In the genomic region with DNA sequence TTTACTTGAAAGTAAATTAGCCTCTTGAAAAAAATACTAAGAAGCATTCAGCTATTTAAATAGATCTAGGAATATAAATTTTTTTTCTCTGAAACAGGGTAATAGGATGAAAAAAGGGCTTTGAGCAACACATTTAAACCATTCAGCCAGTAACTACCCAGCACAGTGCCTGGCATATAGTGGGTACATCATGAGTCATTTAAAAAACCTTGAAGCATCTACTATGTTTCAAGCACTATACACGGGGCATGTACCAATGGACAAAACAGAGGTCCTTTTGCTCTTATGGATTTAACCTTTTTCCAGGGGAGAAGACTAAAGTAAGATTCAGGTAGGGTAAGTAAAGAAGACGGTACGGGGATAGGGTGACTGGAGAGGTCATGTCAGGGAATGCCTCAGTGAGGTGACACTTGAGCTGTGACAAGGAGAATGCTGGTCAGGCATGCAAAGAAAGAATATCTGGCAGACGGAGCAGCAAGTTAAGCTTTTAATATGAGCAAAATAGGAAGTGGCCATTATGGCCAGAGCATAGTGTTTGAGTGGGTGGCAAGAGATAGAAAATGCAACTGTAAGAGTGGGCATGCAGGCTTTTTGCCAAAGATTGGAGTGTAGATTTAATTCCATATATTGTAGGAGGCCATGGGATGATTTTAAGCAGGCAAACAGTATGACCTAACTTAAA, we compare ENCODE assay signal across 20 cellular contexts. TPM values are rescaled to one million over a fixed set of nuclear protein-coding genes. Genes with fewer than 3 reads are reported as not detected.
DNase-seq lines count a peak whose midpoint lies in the region; ATAC-seq and TF ChIP-seq lines count a peak whose summit lies in the region.
"Had no signal": no experiment of that assay in that cellular context is flagged by ENCODE, and none has a peak within 500 bp of the region (broad histone marks: within the 10 kb centered on the region; RNA-seq: fewer than 3 reads in every experiment).

No MANE protein-coding gene starts in this region.

- peak in 6 of 8 donors; percentile 49 to 69 (median 58) for ATAC-seq in heart right ventricle
- ATAC-seq: GM23338 had no signal

- H3K4me1 ChIP-seq in cardiac muscle cell (ENCODE audit: low read depth) (peaks cover 11% of the 10 kb centered on the region), right atrium auricular region (peaks cover 0 to 9% of the 10 kb centered on the region in 2 donors), heart right ventricle (peaks cover 0 to 12% (median 2%) of the 10 kb centered on the region in 9 donors), esophagus muscularis mucosa (peaks cover 0 to 10% (median 7%) of the 10 kb centered on the region in 4 donors), Karpas-422 (ENCODE audit: low read length) (peaks cover 5% of the 10 kb centered on the region; the same call in 1 of the 2 replicates)
- H3K4me1 ChIP-seq: SJCRH30 had no signal

- intact Hi-C loops in heart right ventricle (cut with DNase I) (no loop called here), esophagus muscularis mucosa (cut with DNase I) (no loop called here)

- H2AFZ ChIP-seq in Karpas-422 (ENCODE audit: low read length) = no peak overlapping the region
- H2AFZ ChIP-seq: GM23338, PC-9 had no signal

- DNase-seq in cardiac muscle cell (ENCODE audit: low read depth in 1 of 2, low spot score in 1 of 2) = peak in 1 of 2 donors; percentile 59
- DNase-seq in right atrium auricular region (ENCODE audit: low spot score) = no peak
- DNase-seq in OCI-M1 (lab: John Stamatoyannopoulos, UW) = peak; percentile 17
- no peak for DNase-seq in heart right ventricle
- no peak for DNase-seq in SK-N-DZ (ENCODE audit: low spot score)
- DNase-seq in esophagus muscularis mucosa (ENCODE audit: extremely low spot score) = no peak
- no peak for DNase-seq in Karpas-422
- DNase-seq in NCI-H2107 (lab: John Stamatoyannopoulos, UW) = no peak
- DNase-seq: C1 segment of cervical spinal cord, DMS79 treated with DMSO at 0.1 percent for 48 hours, KBM-7, NCI-H1436, NCI-H1930, NCI-H345, NCI-H526, PC-9, SJCRH30, SW 1271 had no signal

- no peaks in the 10 kb centered on the region for H3K79me2 ChIP-seq in Karpas-422 (ENCODE audit: low read length)

- H3K27ac ChIP-seq in cardiac muscle cell = peak overlapping the region; percentile 74
- no peak overlapping the region for H3K27ac ChIP-seq in right atrium auricular region
- H3K27ac ChIP-seq in heart right ventricle = peak overlapping the region in 2 of 10 donors; percentile 21 to 33
- no peak overlapping the region for H3K27ac ChIP-seq in esophagus muscularis mucosa (replicated peaks in 1 of 4)
- H3K27ac ChIP-seq in Karpas-422 (ENCODE audit: low read length) = no peak overlapping the region
- H3K27ac ChIP-seq: PC-9, RWPE1, SJCRH30 had no signal

- H3K36me3 ChIP-seq in cardiac muscle cell = peaks cover 18% of the 10 kb centered on the region
- H3K36me3 ChIP-seq in right atrium auricular region = peaks cover 32% of the 10 kb centered on the region
- H3K36me3 ChIP-seq in heart right ventricle = peaks cover 0 to 45% (median 11%) of the 10 kb centered on the region in 9 donors
- H3K36me3 ChIP-seq in esophagus muscularis mucosa = peaks cover 7 to 25% (median 18%) of the 10 kb centered on the region in 4 donors
- H3K36me3 ChIP-seq in Karpas-422 (ENCODE audit: insufficient read depth, low read length) = peaks cover 2% of the 10 kb centered on the region

- H3K9me2 ChIP-seq in Karpas-422 (replicated peaks; ENCODE audit: insufficient read depth, low read length) = no peaks in the 10 kb centered on the region

- no peak for TF ChIP-seq EP300 in esophagus muscularis mucosa (IDR thresholded peaks at IDR 0.05)

- peaks cover 3% of the 10 kb centered on the region for H4K20me1 ChIP-seq in Karpas-422 (ENCODE audit: insufficient read depth, low read depth, low read length)

- H3K4me2 ChIP-seq in Karpas-422 (ENCODE audit: low read depth, low read length, poor library complexity, severe bottlenecking) = no peak overlapping the region
- H3K4me2 ChIP-seq: GM23338, PC-9 had no signal

- H3K27me3 ChIP-seq in cardiac muscle cell (no peaks in the 10 kb centered on the region), right atrium auricular region (no peaks in the 10 kb centered on the region), heart right ventricle (no peaks in the 10 kb centered on the region), esophagus muscularis mucosa (no peaks in the 10 kb centered on the region), Karpas-422 (ENCODE audit: low read length) (no peaks in the 10 kb centered on the region)
- H3K27me3 ChIP-seq: SJCRH30 had no signal

- no peak for TF ChIP-seq CTCF in cardiac muscle cell (IDR thresholded peaks at IDR 0.05; ENCODE audit: low read depth, low read length)
- no peak for TF ChIP-seq CTCF in right atrium auricular region (IDR thresholded peaks at IDR 0.05)
- no peak for TF ChIP-seq CTCF in heart right ventricle (IDR thresholded peaks at IDR 0.05)
- TF ChIP-seq CTCF in esophagus muscularis mucosa (IDR thresholded peaks at IDR 0.05) = no peak

- H3K9ac ChIP-seq in Karpas-422 (ENCODE audit: low read length) = no peak overlapping the region

- TF ChIP-seq POLR2A in esophagus muscularis mucosa (IDR thresholded peaks at IDR 0.05; ENCODE audit: low read depth) = no peak

- WGBS in heart right ventricle, 2 donors = 31 to 58% methylated on average over 4 of the region's 4 CpGs
- 55% methylated on average over 4 of the region's 4 CpGs for WGBS in esophagus muscularis mucosa

- H3K4me3 ChIP-seq in cardiac muscle cell (no peak overlapping the region), right atrium auricular region (no peak overlapping the region), heart right ventricle (no peak overlapping the region), esophagus muscularis mucosa (no peak overlapping the region), Karpas-422 (ENCODE audit: low read length) (no peak overlapping the region)
- H3K4me3 ChIP-seq: GM23338, PC-9, SJCRH30 had no signal

- H3K9me3 ChIP-seq in cardiac muscle cell (ENCODE audit: low read depth) = no peaks in the 10 kb centered on the region
- no peaks in the 10 kb centered on the region for H3K9me3 ChIP-seq in right atrium auricular region
- no peaks in the 10 kb centered on the region for H3K9me3 ChIP-seq in heart right ventricle
- no peaks in the 10 kb centered on the region for H3K9me3 ChIP-seq in esophagus muscularis mucosa
- no peaks in the 10 kb centered on the region for H3K9me3 ChIP-seq in Karpas-422 (ENCODE audit: low read length)
- H3K9me3 ChIP-seq: SJCRH30 had no signal

RNA-seq across cellular contexts. Expression of gene KIAA1549L, which starts 17.6 kb away (rescaled TPM):
- 4.4 and 5.5 TPM in 2 replicates for total RNA-seq in cardiac muscle cell
- 0.60 and 1.9 TPM in 2 replicates for polyA plus RNA-seq in cardiac muscle cell
- total RNA-seq in right atrium auricular region = 1 to 10 TPM in 1 of 2 donors, under 1 TPM in 1; 0.78 to 1.6 TPM
- under 1 TPM; 0.04 to 0.64 (median 0.27) TPM for total RNA-seq in heart right ventricle
- polyA plus RNA-seq in heart right ventricle = under 1 TPM; 0.03 to 0.07 TPM
- 8.7 and 11.9 TPM in 2 replicates for polyA plus RNA-seq in SK-N-DZ (2014; cell fraction: cytosol; rRNA removed)
- 4.1 and 10.6 TPM in 2 replicates for polyA plus RNA-seq in SK-N-DZ (2014; cell fraction: nucleus; rRNA removed)
- under 1 TPM; under 0.01 to 0.52 (median 0.22) TPM for total RNA-seq in esophagus muscularis mucosa
- total RNA-seq in Karpas-422 (2014; rRNA removed; shearing (Covaris generic); ENCODE audit: low replicate concordance) = 1.4 and 3.5 TPM in 2 replicates
